Comparison of ENCODE assay signal across 2 cellular contexts in the genomic region with DNA sequence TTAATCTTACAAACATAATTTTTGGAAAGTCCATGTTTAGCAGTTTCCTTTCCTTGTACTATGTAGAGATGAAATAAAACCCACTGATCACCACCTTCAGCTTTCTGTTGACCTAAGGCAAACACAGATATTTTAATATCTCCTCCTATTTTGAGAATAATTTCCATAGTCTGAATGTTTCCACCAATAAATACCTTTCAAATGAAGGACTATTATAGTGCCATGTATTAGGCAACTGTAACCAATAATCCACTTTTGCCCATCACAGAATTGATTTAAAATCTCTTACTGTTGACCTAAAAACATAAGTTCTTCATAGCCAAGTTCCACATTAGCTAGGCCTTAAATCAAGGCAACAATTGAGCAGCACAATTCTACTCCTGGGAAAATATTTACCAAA.
TF ChIP-seq lines count a peak whose summit lies in the region.

No MANE protein-coding gene starts in this region.

TF ChIP-seq in HEK293, 187 proteins besides CTCF, POLR2A, EP300 and RAD21 (continued from another document and continues in another):
- TF ChIP-seq HOXA7 (CRISPR knock-in tag; IDR thresholded peaks at IDR 0.05; ENCODE audit: borderline replicate concordance) (no peak), ZNF621 (tag by site-specific recombination; IDR thresholded peaks at IDR 0.05) (no peak), ZNF677 (tag by site-specific recombination; IDR thresholded peaks at IDR 0.05) (no peak), ZNF791 (tag by site-specific recombination; IDR thresholded peaks at IDR 0.05) (no peak), ZNF266 (tag by site-specific recombination; IDR thresholded peaks at IDR 0.05; ENCODE audit: low read depth) (no peak), ZNF549 (tag by site-specific recombination; IDR thresholded peaks at IDR 0.05) (no peak), ZBTB17 (tag by site-specific recombination; IDR thresholded peaks at IDR 0.05) (no peak), OSR2 (tag by site-specific recombination; IDR thresholded peaks at IDR 0.05) (no peak), ZNF423 (tag by site-specific recombination; IDR thresholded peaks at IDR 0.05) (no peak), ZSCAN4 (tag by site-specific recombination; IDR thresholded peaks at IDR 0.05) (no peak), ZNF654 (tag by site-specific recombination; IDR thresholded peaks at IDR 0.05; ENCODE audit: low read depth) (no peak), ZNF354C (tag by site-specific recombination; IDR thresholded peaks at IDR 0.05; ENCODE audit: borderline replicate concordance, low read depth) (no peak), ZBTB8A (tag by site-specific recombination; IDR thresholded peaks at IDR 0.05) (no peak), ZNF837 (tag by site-specific recombination; IDR thresholded peaks at IDR 0.05) (no peak), ZNF561 (tag by site-specific recombination; IDR thresholded peaks at IDR 0.05; ENCODE audit: borderline replicate concordance) (no peak), ZNF660 (tag by site-specific recombination; IDR thresholded peaks at IDR 0.05) (peak; percentile 21; the same call in 1 of the 2 replicates), SETDB1 (IDR thresholded peaks at IDR 0.05; ENCODE audit: insufficient read length, low read length) (no peak), BCL11A (tag by site-specific recombination; IDR thresholded peaks at IDR 0.05; ENCODE audit: low read depth) (no peak), ZBTB20 (tag by site-specific recombination; IDR thresholded peaks at IDR 0.05) (no peak), WT1 (tag by site-specific recombination; IDR thresholded peaks at IDR 0.05) (peak; percentile 8; the same call in 1 of the 2 replicates)
- TF ChIP-seq, protein P1, sequence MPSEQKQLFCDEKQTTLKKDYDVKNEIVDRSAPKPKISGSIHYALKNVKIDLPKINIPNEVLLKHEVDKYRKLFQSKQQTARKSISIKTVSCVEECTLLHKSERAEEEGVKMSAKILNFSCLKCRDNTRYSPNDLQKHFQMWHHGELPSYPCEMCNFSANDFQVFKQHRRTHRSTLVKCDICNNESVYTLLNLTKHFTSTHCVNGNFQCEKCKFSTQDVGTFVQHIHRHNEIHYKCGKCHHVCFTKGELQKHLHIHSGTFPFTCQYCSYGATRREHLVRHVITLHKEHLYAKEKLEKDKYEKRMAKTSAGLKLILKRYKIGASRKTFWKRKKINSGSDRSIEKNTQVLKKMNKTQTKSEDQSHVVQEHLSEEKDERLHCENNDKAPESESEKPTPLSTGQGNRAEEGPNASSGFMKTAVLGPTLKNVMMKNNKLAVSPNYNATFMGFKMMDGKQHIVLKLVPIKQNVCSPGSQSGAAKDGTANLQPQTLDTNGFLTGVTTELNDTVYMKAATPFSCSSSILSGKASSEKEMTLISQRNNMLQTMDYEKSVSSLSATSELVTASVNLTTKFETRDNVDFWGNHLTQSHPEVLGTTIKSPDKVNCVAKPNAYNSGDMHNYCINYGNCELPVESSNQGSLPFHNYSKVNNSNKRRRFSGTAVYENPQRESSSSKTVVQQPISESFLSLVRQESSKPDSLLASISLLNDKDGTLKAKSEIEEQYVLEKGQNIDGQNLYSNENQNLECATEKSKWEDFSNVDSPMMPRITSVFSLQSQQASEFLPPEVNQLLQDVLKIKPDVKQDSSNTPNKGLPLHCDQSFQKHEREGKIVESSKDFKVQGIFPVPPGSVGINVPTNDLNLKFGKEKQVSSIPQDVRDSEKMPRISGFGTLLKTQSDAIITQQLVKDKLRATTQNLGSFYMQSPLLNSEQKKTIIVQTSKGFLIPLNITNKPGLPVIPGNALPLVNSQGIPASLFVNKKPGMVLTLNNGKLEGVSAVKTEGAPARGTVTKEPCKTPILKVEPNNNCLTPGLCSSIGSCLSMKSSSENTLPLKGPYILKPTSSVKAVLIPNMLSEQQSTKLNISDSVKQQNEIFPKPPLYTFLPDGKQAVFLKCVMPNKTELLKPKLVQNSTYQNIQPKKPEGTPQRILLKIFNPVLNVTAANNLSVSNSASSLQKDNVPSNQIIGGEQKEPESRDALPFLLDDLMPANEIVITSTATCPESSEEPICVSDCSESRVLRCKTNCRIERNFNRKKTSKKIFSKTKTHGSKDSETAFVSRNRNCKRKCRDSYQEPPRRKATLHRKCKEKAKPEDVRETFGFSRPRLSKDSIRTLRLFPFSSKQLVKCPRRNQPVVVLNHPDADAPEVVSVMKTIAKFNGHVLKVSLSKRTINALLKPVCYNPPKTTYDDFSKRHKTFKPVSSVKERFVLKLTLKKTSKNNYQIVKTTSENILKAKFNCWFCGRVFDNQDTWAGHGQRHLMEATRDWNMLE (tag by site-specific recombination; conservative IDR thresholded peaks at IDR 0.05; ENCODE audit: low read depth) = no peak
- TF ChIP-seq, protein P2, sequence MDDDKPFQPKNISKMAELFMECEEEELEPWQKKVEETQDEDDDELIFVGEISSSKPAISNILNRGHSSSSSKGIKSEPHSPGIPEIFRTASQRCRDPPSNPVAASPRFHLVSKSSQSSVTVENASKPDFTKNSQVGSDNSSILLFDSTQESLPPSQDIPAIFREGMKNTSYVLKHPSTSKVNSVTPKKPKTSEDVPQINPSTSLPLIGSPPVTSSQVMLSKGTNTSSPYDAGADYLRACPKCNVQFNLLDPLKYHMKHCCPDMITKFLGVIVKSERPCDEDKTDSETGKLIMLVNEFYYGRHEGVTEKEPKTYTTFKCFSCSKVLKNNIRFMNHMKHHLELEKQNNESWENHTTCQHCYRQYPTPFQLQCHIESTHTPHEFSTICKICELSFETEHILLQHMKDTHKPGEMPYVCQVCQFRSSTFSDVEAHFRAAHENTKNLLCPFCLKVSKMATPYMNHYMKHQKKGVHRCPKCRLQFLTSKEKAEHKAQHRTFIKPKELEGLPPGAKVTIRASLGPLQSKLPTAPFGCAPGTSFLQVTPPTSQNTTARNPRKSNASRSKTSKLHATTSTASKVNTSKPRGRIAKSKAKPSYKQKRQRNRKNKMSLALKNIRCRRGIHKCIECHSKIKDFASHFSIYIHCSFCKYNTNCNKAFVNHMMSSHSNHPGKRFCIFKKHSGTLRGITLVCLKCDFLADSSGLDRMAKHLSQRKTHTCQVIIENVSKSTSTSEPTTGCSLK (tag by site-specific recombination; IDR thresholded peaks at IDR 0.05) = no peak

TF ChIP-seq in WTC11, 78 proteins besides CTCF, POLR2A, EP300 and RAD21 (continued from another document):
- TF ChIP-seq AFF4 (CRISPR knock-in tag; IDR thresholded peaks at IDR 0.05; ENCODE audit: borderline replicate concordance) (no peak), E2F4 (CRISPR knock-in tag; IDR thresholded peaks at IDR 0.05; ENCODE audit: borderline replicate concordance, low read depth) (no peak)
TF ChIP-seq in WTC11: peak in this region for 0.
